In the genomic region with DNA sequence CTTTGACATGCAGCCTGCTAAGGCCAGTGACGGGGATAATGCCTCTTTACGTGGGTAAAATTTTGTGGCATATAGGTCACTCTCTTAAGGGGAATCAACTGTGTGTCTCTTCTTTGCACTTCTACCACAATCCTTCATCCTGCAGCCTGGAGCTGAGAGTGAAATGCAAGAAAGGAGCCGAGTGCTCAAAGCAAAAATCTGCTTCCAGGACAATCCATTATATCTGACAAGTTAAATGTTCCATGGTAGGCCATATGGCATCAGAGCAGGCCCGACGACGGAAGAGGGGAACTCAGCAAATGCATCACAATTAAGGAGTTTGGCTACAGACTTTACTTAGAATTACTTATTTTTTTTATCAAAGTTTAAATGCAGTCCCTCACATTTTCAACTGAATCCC, we compare ENCODE assay signal across 16 cellular contexts.
A peak's percentile ranks its signal among the peaks of the same experiment; 100 is the strongest.
DNase-seq lines count a peak whose midpoint lies in the region; ATAC-seq, FAIRE-seq and TF ChIP-seq lines count a peak whose summit lies in the region.
"Had no signal": no experiment of that assay in that cellular context is flagged by ENCODE, and none has a peak within 500 bp of the region (broad histone marks: within the 10 kb centered on the region; RNA-seq: fewer than 3 reads in every experiment).

No MANE protein-coding gene starts in this region.

- H3K27ac ChIP-seq in ectodermal cell (ENCODE audit: insufficient read depth, low read depth, low read length, poor library complexity, severe bottlenecking) (peak overlapping the region; percentile 21), kidney (ENCODE audit: low read depth in 2 of 2, low read length in 2 of 2) (no peak overlapping the region)
- H3K27ac ChIP-seq: pancreas, testis had no signal

- no peak overlapping the region for H3K4me3 ChIP-seq in ectodermal cell (ENCODE audit: insufficient read depth, low read depth, low read length)
- H3K4me3 ChIP-seq in kidney (ENCODE audit: low read length in 2 of 2): no peak overlapping the region
- H3K4me3 ChIP-seq: pancreas, testis had no signal

- no peak overlapping the region for H3K9ac ChIP-seq in kidney (ENCODE audit: low read length in 2 of 2)

- no peak for FAIRE-seq in kidney (lab: Jason Lieb, UNC)
- FAIRE-seq: pancreas had no signal

- H3K27me3 ChIP-seq in ectodermal cell (ENCODE audit: control insufficient read depth, insufficient read depth, low read length, poor library complexity, severe bottlenecking): no peaks in the 10 kb centered on the region
- H3K27me3 ChIP-seq: pancreas, testis had no signal

- intact Hi-C loops in kidney (cut with DNase I): loop anchor here (5.0 kb wide), 1 partner anchor 171 kb away; a partner anchor contains a TSS

- H3K4me1 ChIP-seq in ectodermal cell (ENCODE audit: control insufficient read depth, insufficient read depth, low read length) (peaks cover 31% of the 10 kb centered on the region), kidney (ENCODE audit: control insufficient read depth in 1 of 2, insufficient read depth in 1 of 2, low read depth in 1 of 2, low read length in 2 of 2) (no peaks in the 10 kb centered on the region)

- peak; percentile 87 for DNase-seq in G401 (ENCODE audit: low spot score)
- peak; percentile 63 for DNase-seq in NCI-H82 (lab: John Stamatoyannopoulos, UW)
- peak; percentile 59 for DNase-seq in pons (ENCODE audit: low spot score)
- DNase-seq in effector CD4-positive, alpha-beta T cell: no peak
- no peak for DNase-seq in kidney
- DNase-seq in NCI-H2107 (lab: John Stamatoyannopoulos, UW): no peak
- DNase-seq: activated CD8-positive, alpha-beta T cell treated with anti-CD3 and anti-CD28 coated beads, Interleukin-2, amount 10 ng/mL, durations not matched to agents 7 days and 5 days; activated effector memory CD4-positive, alpha-beta T cell treated with Interleukin-2 at 50 U/mL for 16 hours; aorta; DMS79 treated with DMSO at 0.1 percent for 48 hours; HCEC 1CT; pancreas; stimulated activated CD4-positive, alpha-beta T cell treated with anti-CD3 and anti-CD28 coated beads, Interleukin-15, amount 100 ng/mL, for 24 hours; testis had no signal

- in situ Hi-C loops in G401 (cut with HindIII; ENCODE audit: low sequenced_read_pairs): no loop called here

- no peak for ATAC-seq in HG03139 (IDR thresholded peaks at IDR 0.05; ENCODE audit: unreplicated experiment)
- ATAC-seq: activated CD8-positive, alpha-beta T cell treated with anti-CD3 and anti-CD28 coated beads, Interleukin-2, amount 10 ng/mL, durations not matched to agents 7 days and 5 days; pancreas had no signal

- TF ChIP-seq CTCF in kidney (IDR thresholded peaks at IDR 0.05; ENCODE audit: borderline replicate concordance, extremely low read depth, insufficient read depth): no peak

- H3K9me3 ChIP-seq in ectodermal cell (ENCODE audit: control insufficient read depth, low read length): no peaks in the 10 kb centered on the region
- no peaks in the 10 kb centered on the region for H3K9me3 ChIP-seq in kidney (ENCODE audit: control insufficient read depth in 1 of 2, low read length in 2 of 2)
- H3K9me3 ChIP-seq: pancreas, testis had no signal

- H3K36me3 ChIP-seq in ectodermal cell (ENCODE audit: control insufficient read depth, insufficient read depth, low read length) (no peaks in the 10 kb centered on the region), kidney (ENCODE audit: control insufficient read depth in 1 of 2, insufficient read depth in 2 of 2, low read length in 2 of 2) (no peaks in the 10 kb centered on the region)
- H3K36me3 ChIP-seq: pancreas had no signal

- WGBS in ectodermal cell, 2 experiments: 58 to 60% methylated on average over 6 of the region's 6 CpGs

Comparison
In these comparisons a context has a peak if more than half of its experiments do, and no peak if none do; other contexts are left out.
1. DNase-seq: peak in G401 (single experiment), NCI-H82 (single experiment) and pons (single experiment); none in effector CD4-positive, alpha-beta T cell (single experiment), kidney (single experiment) and NCI-H2107 (single experiment).